8 cellular contexts compared by ENCODE assay signal in genomic region chr2:47403829-47404228, GRCh38. TPM values are rescaled to one million over a fixed set of nuclear protein-coding genes. Genes with fewer than 3 reads are reported as not detected.
DNase-seq lines count a peak whose midpoint lies in the region; ATAC-seq, FAIRE-seq and TF ChIP-seq lines count a peak whose summit lies in the region.

No MANE protein-coding gene starts in this region.

- peak overlapping the region; percentile 99 for H3K4me3 Mint-ChIP-seq in CD14-positive monocyte

- peak overlapping the region in 2 of 7 donors; percentile 72 to 93 for H3K27ac Mint-ChIP-seq in CD14-positive monocyte

- H3K27me3 ChIP-seq in adipocyte (replicated peaks; ENCODE audit: control insufficient read depth, insufficient read depth, low read length): no peaks in the 10 kb centered on the region
- H3K27me3 ChIP-seq in thoracic aorta (replicated peaks; ENCODE audit: insufficient read depth): no peaks in the 10 kb centered on the region

- H3K9me3 ChIP-seq in adipocyte (ENCODE audit: control insufficient read depth, low read length): no peaks in the 10 kb centered on the region
- H3K9me3 ChIP-seq in kidney (ENCODE audit: control insufficient read depth in 1 of 2, low read length in 2 of 2): no peaks in the 10 kb centered on the region
- H3K9me3 ChIP-seq in thoracic aorta: no peaks in the 10 kb centered on the region

- no peak for FAIRE-seq in kidney (lab: Jason Lieb, UNC)

- H3K4me3 ChIP-seq in adipocyte (ENCODE audit: low read length) (peak overlapping the region; percentile 95), kidney (ENCODE audit: low read length in 2 of 2) (peak overlapping the region; percentile 79 to 93), thoracic aorta (peak overlapping the region; percentile 84)

- TF ChIP-seq CTCF in CD14-positive monocyte (IDR thresholded peaks at IDR 0.05) (no peak), kidney (IDR thresholded peaks at IDR 0.05; ENCODE audit: borderline replicate concordance, extremely low read depth, insufficient read depth) (no peak), thoracic aorta (IDR thresholded peaks at IDR 0.05) (no peak)

- peaks cover 0 to 5% (median 0%) of the 10 kb centered on the region in 7 donors for H3K9me3 Mint-ChIP-seq in CD14-positive monocyte

- H3K9ac ChIP-seq in adipocyte (ENCODE audit: low read length): peak overlapping the region; percentile 83
- peak overlapping the region; percentile 52 to 65 for H3K9ac ChIP-seq in kidney (ENCODE audit: low read length in 2 of 2)

- H3K27me3 Mint-ChIP-seq in CD14-positive monocyte (ENCODE audit: low read depth in 3 of 3): peaks cover 0 to 4% (median 3%) of the 10 kb centered on the region in 3 donors

- ATAC-seq in HG03280 (IDR thresholded peaks at IDR 0.05; ENCODE audit: unreplicated experiment) (peak; percentile 4), thoracic aorta (ENCODE audit: insufficient number of reproducible peaks, low FRiP score, low read depth) (peak; percentile 3), GM19455 (IDR thresholded peaks at IDR 0.05; ENCODE audit: unreplicated experiment) (no peak)

- H3K36me3 Mint-ChIP-seq in CD14-positive monocyte: peaks cover 0 to 7% of the 10 kb centered on the region in 2 donors

- H3K4me1 Mint-ChIP-seq in CD14-positive monocyte: peaks cover 30% of the 10 kb centered on the region

- intact Hi-C loops in CD14-positive monocyte (cut with micrococcal nuclease): no loop called here
- intact Hi-C loops in kidney (cut with DNase I): no loop called here

- no peak overlapping the region for H3K27ac ChIP-seq in kidney (ENCODE audit: low read depth in 2 of 2, low read length in 2 of 2)
- H3K27ac ChIP-seq in thoracic aorta: no peak overlapping the region

- DNase-seq in CD14-positive monocyte (ENCODE audit: low spot score): no peak
- DNase-seq in adipocyte (ENCODE audit: low read depth): no peak
- no peak for DNase-seq in kidney
- DNase-seq in thoracic aorta (ENCODE audit: low spot score): no peak
- DNase-seq in OCI-M2 (lab: John Stamatoyannopoulos, UW; ENCODE audit: unreplicated experiment): no peak
- DNase-seq in stimulated activated naive CD4-positive, alpha-beta T cell treated with Interleukin-2 at 50 U/mL for 16 hours (lab: John Stamatoyannopoulos, UW): no peak

- H3K36me3 ChIP-seq in adipocyte (ENCODE audit: control insufficient read depth, insufficient read depth, low read length, severe bottlenecking) (no peaks in the 10 kb centered on the region), kidney (ENCODE audit: control insufficient read depth in 1 of 2, insufficient read depth in 2 of 2, low read length in 2 of 2) (no peaks in the 10 kb centered on the region), thoracic aorta (no peaks in the 10 kb centered on the region)

- H3K4me1 ChIP-seq in adipocyte (ENCODE audit: control insufficient read depth, insufficient read depth, low read length) (peaks cover 9% of the 10 kb centered on the region), kidney (ENCODE audit: control insufficient read depth in 1 of 2, insufficient read depth in 1 of 2, low read depth in 1 of 2, low read length in 2 of 2) (peaks cover 0 to 11% of the 10 kb centered on the region in 2 donors), thoracic aorta (ENCODE audit: control insufficient read depth in 1 of 2, low read depth in 2 of 2) (peaks cover 9 to 17% of the 10 kb centered on the region in 2 donors)

RNA-seq across cellular contexts. Expression of gene MSH2, which starts 0.9 kb away (rescaled TPM):
- 1 to 10 TPM; 2.0 to 2.8 TPM for polyA plus RNA-seq in CD14-positive monocyte
- total RNA-seq in kidney: 17.0 TPM
- 7.2 TPM for polyA plus RNA-seq in kidney (ENCODE audit: insufficient read depth, low read depth, low replicate concordance)
- total RNA-seq in thoracic aorta: 1 to 10 TPM; 4.7 to 9.6 TPM

RNA-seq across cellular contexts. Expression of gene EPCAM, which starts 34.7 kb away (rescaled TPM):
- polyA plus RNA-seq in CD14-positive monocyte: not detected
- total RNA-seq in kidney: 229 TPM
- polyA plus RNA-seq in kidney (ENCODE audit: insufficient read depth, low read depth, low replicate concordance): 298 TPM
- 1 to 10 TPM in 1 of 2 donors, not detected in 1; 1.6 TPM for total RNA-seq in thoracic aorta

Comparison
In these comparisons a context has a peak if more than half of its experiments do, and no peak if none do; other contexts are left out.
1. RNA of gene EPCAM, which starts 34.7 kb away (total RNA-seq): 229 TPM in kidney (single experiment); 1.6 TPM in thoracic aorta; every median in the first group is over 10 times any median in the second.
2. Peak in every context shown above with its lines, with median percentiles within 50 percentile points of each other: H3K4me3 ChIP-seq.